In genomic region chr7:158781976-158782637, GRCh38 we compare ENCODE assay signal across 1 cellular context.
TF ChIP-seq lines count a peak whose summit lies in the region.

No MANE protein-coding gene starts in this region.

TF ChIP-seq in H1, 55 proteins besides CTCF, POLR2A, EP300 and RAD21:
- TF ChIP-seq CEBPB (IDR thresholded peaks at IDR 0.05; ENCODE audit: low read depth, low read length): no peak
- no peak for TF ChIP-seq HDAC6 (IDR thresholded peaks at IDR 0.05; ENCODE audit: low read depth, low read length)
- TF ChIP-seq TCF12 (IDR thresholded peaks at IDR 0.05; ENCODE audit: low read depth, low read length): no peak
- TF ChIP-seq CTBP2 (IDR thresholded peaks at IDR 0.05; ENCODE audit: borderline replicate concordance, insufficient read depth, insufficient read length, low read length): no peak
- no peak for TF ChIP-seq BRCA1 (IDR thresholded peaks at IDR 0.05; ENCODE audit: low read depth, low read length)
- no peak for TF ChIP-seq SP1 (IDR thresholded peaks at IDR 0.05; ENCODE audit: low read depth, low read length)
- TF ChIP-seq RNF2 (IDR thresholded peaks at IDR 0.05; ENCODE audit: borderline replicate concordance, low read depth, low read length, missing control alignments, poor library complexity, severe bottlenecking): no peak
TF ChIP-seq in H1: peak in this region for 0.
